In the genomic region with DNA sequence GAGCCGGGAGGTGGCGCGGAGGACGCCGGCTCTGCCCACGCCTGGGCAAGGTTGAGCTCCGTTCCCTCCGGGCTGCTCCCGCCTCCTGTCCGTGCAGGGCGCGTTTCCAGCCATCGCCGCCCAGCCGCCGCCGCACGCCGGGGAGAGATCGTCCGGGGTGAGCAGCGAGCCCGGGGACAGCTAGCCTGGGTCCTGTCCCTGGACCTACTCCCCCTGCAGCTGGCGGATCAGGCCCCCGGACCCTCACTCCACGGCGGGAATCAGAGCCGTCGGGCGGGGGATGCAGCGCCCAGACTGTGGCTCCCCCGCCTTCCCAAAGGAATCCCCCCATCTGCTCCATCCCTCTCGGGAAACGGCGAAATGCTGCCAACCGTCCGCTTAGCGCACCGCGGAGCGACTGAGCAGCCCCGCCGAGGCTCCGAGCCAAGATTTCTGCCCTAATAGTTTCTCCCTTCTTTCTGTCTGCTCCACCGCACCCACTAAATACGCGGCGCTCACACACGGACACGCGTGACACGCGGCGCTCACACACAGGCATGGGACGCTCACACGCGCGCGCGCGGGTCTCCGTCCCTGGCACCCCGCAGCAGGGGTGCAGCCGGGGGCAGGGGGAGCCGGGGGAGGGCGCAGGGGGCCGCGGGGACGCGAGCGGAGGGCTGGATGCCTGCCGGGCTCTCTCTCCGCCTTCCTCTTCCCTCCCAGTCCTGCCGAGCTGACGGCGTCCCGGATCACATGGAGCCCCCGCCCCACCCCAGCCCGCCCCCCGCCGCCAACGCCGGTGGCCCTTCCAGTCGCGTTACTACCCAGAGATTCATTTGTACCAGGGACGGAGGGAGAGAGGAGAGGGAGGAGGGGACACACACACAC, we compare ENCODE assay signal across 8 cellular contexts. TPM values are rescaled to one million over a fixed set of nuclear protein-coding genes. Genes with fewer than 3 reads are reported as not detected.
DNase-seq lines count a peak whose midpoint lies in the region; ATAC-seq and TF ChIP-seq lines count a peak whose summit lies in the region.

A gene (plus strand): TSS at position 814 of the 867 bp plus-strand sequence. CDS start 19,918 bp downstream, outside the sequence.

- peak within 1 kb of the TSS; percentile 73 for H3K4me3 Mint-ChIP-seq in chondrocyte (ENCODE audit: unreplicated experiment)

- H3K4me3 ChIP-seq in lower leg skin (ENCODE audit: low read depth, poor library complexity, severe bottlenecking) (peak within 1 kb of the TSS; percentile 8), tibial artery (peak within 1 kb of the TSS; percentile 48 to 61)

- no peaks in the 10 kb centered on the region for H3K9me3 Mint-ChIP-seq in chondrocyte (ENCODE audit: low read depth)

- intact Hi-C loops in lower leg skin (cut with DNase I; ENCODE audit: low total_unique reads) (no loop called here), tibial artery (cut with DNase I; ENCODE audit: low total_unique reads) (no loop called here)

- H3K36me3 ChIP-seq in tibial artery, result no peaks in the 10 kb centered on the region

- DNase-seq in DMS53 (lab: John Stamatoyannopoulos, UW), result peak; percentile 75
- peak; percentile 37 for DNase-seq in NCI-H345 treated with DMSO at 0.1 percent for 48 hours (lab: John Stamatoyannopoulos, UW; ENCODE audit: unreplicated experiment)
- no peak for DNase-seq in chondrocyte (ENCODE audit: low spot score)
- no peak for DNase-seq in lower leg skin (ENCODE audit: low spot score in 2 of 2)
- no peak for DNase-seq in tibial artery
- no peak for DNase-seq in HCEC 1CT

- 0% methylated on average over 35 to 54 of the region's 86 CpGs for WGBS in lower leg skin, 2 donors

- no peaks in the 10 kb centered on the region for H3K9me3 ChIP-seq in tibial artery

- no peak within 1 kb of the TSS for H3K27ac Mint-ChIP-seq in chondrocyte (ENCODE audit: unreplicated experiment)

- TF ChIP-seq CTCF in chondrocyte (IDR thresholded peaks at IDR 0.05), result no peak
- no peak for TF ChIP-seq CTCF in lower leg skin (IDR thresholded peaks at IDR 0.05)
- TF ChIP-seq CTCF in tibial artery (IDR thresholded peaks at IDR 0.05), result no peak

- H3K4me1 Mint-ChIP-seq in chondrocyte (ENCODE audit: low read depth), result no peaks in the 10 kb centered on the region

- ATAC-seq in GM21381 (IDR thresholded peaks at IDR 0.05; ENCODE audit: unreplicated experiment), result no peak
- ATAC-seq in GM18498 (IDR thresholded peaks at IDR 0.05; ENCODE audit: unreplicated experiment), result no peak

- peaks cover 0 to 3% of the 10 kb centered on the region in 2 donors for H3K27me3 ChIP-seq in tibial artery

- no peak within 1 kb of the TSS for H3K27ac ChIP-seq in tibial artery

- peaks cover 32% of the 10 kb centered on the region for H3K27me3 Mint-ChIP-seq in chondrocyte (ENCODE audit: low read depth)

- no peaks in the 10 kb centered on the region for H3K36me3 Mint-ChIP-seq in chondrocyte (ENCODE audit: low read depth)

- TF ChIP-seq POLR2A in lower leg skin (IDR thresholded peaks at IDR 0.05), result no peak

- peaks cover 0 to 26% (median 11%) of the 10 kb centered on the region in 4 donors for H3K4me1 ChIP-seq in tibial artery

RNA-seq across cellular contexts. Expression of the gene that starts here (rescaled TPM):
- 0.15 to 0.18 TPM in 2 of 3 replicates, not detected in the other for total RNA-seq in chondrocyte
- total RNA-seq in lower leg skin, result 1 to 10 TPM in 1 of 4 donors, under 1 TPM in 2, not detected in 1; 0.15 to 1.0 (median 0.59) TPM

Comparison
In these comparisons a context has a peak if more than half of its experiments do, and no peak if none do; other contexts are left out.
1. DNase-seq: peak in DMS53 (single experiment) and NCI-H345 treated with DMSO at 0.1 percent for 48 hours (single experiment); none in chondrocyte (single experiment), lower leg skin (0 of 2), tibial artery (0 of 2) and HCEC 1CT (single experiment).